Comparison of ENCODE assay signal across 28 cellular contexts in genomic region chr10:71502851-71503250, GRCh38.
"Had no signal": no experiment of that assay in that cellular context is flagged by ENCODE, and none has a peak within 500 bp of the region (broad histone marks: within the 10 kb centered on the region; RNA-seq: fewer than 3 reads in every experiment).

No MANE protein-coding gene starts in this region.

- H3K36me3 ChIP-seq: left lung, lower lobe of right lung, neural progenitor cell, ovary, prostate gland, stomach, thyroid gland, transverse colon, upper lobe of left lung, vagina had no signal

- H3K4me3 ChIP-seq: left lung, lower lobe of right lung, neural progenitor cell, ovary, prostate gland, skin epidermis, stomach, testis, thyroid gland, transverse colon, upper lobe of left lung, vagina had no signal

- DNase-seq: hippocampal formation; kidney; left colon; left lung; lower lobe of right lung; mammary epithelial cell; mesenchymal stem cell; ovary; retina; stimulated activated CD4-positive, alpha-beta T cell treated with anti-CD3 and anti-CD28 coated beads, Interleukin-1b, Interleukin-23, amount 100 ng/mL, for 48 hours; stimulated activated CD4-positive, alpha-beta T cell treated with anti-CD3 and anti-CD28 coated beads, Interleukin-2, amount 100 ng/mL, for 48 hours; stimulated activated CD4-positive, alpha-beta T cell treated with anti-CD3 and anti-CD28 coated beads, Interleukin-4, amount 100 ng/mL, for 4 hours; stimulated activated CD8-positive, alpha-beta memory T cell treated with anti-CD3 and anti-CD28 coated beads, Interleukin-4, amount 100 ng/mL, for 48 hours; stimulated activated naive B cell treated with anti-CD40 and anti-IgM and Interleukin-4, amounts not matched to agents 10 μg/mL and 1 μg/mL and 100 μg/mL, for 72 hours; stimulated activated naive CD8-positive, alpha-beta T cell treated with anti-CD3 and anti-CD28 coated beads, Interleukin-15, Interleukin-2, amounts not matched to agents 100 U/mL and 50 U/mL, for 24 hours; stomach; testis; thyroid gland; transverse colon; upper lobe of left lung had no signal

- ATAC-seq: left colon; left lung; lower lobe of right lung; naive thymus-derived CD8-positive, alpha-beta T cell; right cardiac atrium; sciatic nerve; stimulated activated naive B cell treated with anti-CD40 and anti-IgM and Interleukin-4, amounts not matched to agents 10 μg/mL and 1 μg/mL and 100 μg/mL, for 72 hours; stimulated activated naive CD8-positive, alpha-beta T cell treated with anti-CD3 and anti-CD28 coated beads, Interleukin-15, Interleukin-2, amounts not matched to agents 100 U/mL and 50 U/mL, for 24 hours had no signal

- H3K27ac ChIP-seq: left lung, lower lobe of right lung, neural progenitor cell, ovary, prostate gland, skin epidermis, stomach, testis, thyroid gland, transverse colon, upper lobe of left lung, vagina had no signal

- H3K9ac ChIP-seq: neural progenitor cell had no signal

- H3K4me1 ChIP-seq: left lung, lower lobe of right lung, stomach, thyroid gland, vagina had no signal

- H3K9me3 ChIP-seq: left lung, lower lobe of right lung, ovary, prostate gland, stomach, testis, thyroid gland, transverse colon, upper lobe of left lung, vagina had no signal

- H2AFZ ChIP-seq: neural progenitor cell had no signal

- H3K4me3 Mint-ChIP-seq: naive thymus-derived CD8-positive, alpha-beta T cell; nephron; neural progenitor cell; stimulated activated naive B cell treated with anti-CD40 and anti-IgM and Interleukin-4, amounts not matched to agents 10 μg/mL and 1 μg/mL and 100 μg/mL, for 72 hours had no signal

- H3K4me1 Mint-ChIP-seq: stimulated activated naive B cell treated with anti-CD40 and anti-IgM and Interleukin-4, amounts not matched to agents 10 μg/mL and 1 μg/mL and 100 μg/mL, for 72 hours had no signal

- H3K27me3 ChIP-seq: left lung, ovary, testis, thyroid gland, transverse colon, upper lobe of left lung, vagina had no signal

- H3K27ac Mint-ChIP-seq: naive thymus-derived CD8-positive, alpha-beta T cell; neural progenitor cell; stimulated activated naive B cell treated with anti-CD40 and anti-IgM and Interleukin-4, amounts not matched to agents 10 μg/mL and 1 μg/mL and 100 μg/mL, for 72 hours had no signal

- H3K9me3 Mint-ChIP-seq: naive thymus-derived CD8-positive, alpha-beta T cell; nephron; neural progenitor cell; stimulated activated naive B cell treated with anti-CD40 and anti-IgM and Interleukin-4, amounts not matched to agents 10 μg/mL and 1 μg/mL and 100 μg/mL, for 72 hours had no signal

- H3K36me3 Mint-ChIP-seq: naive thymus-derived CD8-positive, alpha-beta T cell; neural progenitor cell; stimulated activated naive B cell treated with anti-CD40 and anti-IgM and Interleukin-4, amounts not matched to agents 10 μg/mL and 1 μg/mL and 100 μg/mL, for 72 hours had no signal
